Comparison of ENCODE assay signal across 2 cellular contexts in the genomic region with DNA sequence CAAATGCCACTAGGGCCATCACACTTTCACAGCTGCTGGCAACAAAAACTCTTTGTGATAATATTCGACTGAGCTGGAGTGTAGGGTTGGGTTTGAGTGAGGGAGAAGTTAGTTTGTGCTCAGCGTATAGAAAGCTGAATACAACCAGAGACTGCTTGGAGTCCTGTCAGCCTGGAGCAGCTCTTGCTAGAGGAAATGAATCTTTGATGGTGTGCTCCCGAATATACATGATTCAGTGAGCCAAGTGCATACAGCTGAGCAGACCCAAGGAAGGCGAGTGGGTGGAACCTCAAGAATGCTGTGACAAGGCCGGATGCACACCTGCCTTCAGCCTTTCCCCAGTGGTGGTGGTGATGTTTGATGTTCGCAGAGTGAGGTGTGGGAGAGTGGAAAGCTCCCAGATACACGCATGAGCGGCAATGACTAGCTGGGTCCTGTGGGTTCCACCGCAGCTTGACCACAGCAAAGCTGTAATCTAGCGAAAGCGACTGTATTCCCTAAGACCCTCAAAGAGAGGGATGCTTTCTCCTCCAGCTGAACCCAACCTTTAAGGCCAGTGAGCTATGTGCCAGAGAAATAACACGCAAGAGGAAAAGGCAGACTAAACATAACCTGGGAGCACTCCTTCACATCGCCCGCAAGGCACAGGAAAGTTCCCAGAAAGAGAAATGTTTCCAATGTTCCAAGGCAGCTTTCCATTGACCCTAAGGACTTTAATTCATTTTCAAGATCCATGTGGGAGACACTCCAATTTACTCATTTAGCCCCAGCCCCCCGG.
TF ChIP-seq lines count a peak whose summit lies in the region.

No MANE protein-coding gene starts in this region.

TF ChIP-seq in HEK293, 187 proteins besides CTCF, POLR2A, EP300 and RAD21 (continued from another document):
- TF ChIP-seq, protein P1, sequence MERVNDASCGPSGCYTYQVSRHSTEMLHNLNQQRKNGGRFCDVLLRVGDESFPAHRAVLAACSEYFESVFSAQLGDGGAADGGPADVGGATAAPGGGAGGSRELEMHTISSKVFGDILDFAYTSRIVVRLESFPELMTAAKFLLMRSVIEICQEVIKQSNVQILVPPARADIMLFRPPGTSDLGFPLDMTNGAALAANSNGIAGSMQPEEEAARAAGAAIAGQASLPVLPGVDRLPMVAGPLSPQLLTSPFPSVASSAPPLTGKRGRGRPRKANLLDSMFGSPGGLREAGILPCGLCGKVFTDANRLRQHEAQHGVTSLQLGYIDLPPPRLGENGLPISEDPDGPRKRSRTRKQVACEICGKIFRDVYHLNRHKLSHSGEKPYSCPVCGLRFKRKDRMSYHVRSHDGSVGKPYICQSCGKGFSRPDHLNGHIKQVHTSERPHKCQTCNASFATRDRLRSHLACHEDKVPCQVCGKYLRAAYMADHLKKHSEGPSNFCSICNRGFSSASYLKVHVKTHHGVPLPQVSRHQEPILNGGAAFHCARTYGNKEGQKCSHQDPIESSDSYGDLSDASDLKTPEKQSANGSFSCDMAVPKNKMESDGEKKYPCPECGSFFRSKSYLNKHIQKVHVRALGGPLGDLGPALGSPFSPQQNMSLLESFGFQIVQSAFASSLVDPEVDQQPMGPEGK (tag by site-specific recombination; IDR thresholded peaks at IDR 0.05) = no peak
- TF ChIP-seq ZNF664 (tag by site-specific recombination; IDR thresholded peaks at IDR 0.05) (no peak), ZNF175 (tag by site-specific recombination; IDR thresholded peaks at IDR 0.05) (no peak), BCL6B (tag by site-specific recombination; IDR thresholded peaks at IDR 0.05) (no peak), SP2 (tag by site-specific recombination; IDR thresholded peaks at IDR 0.05) (no peak)
- TF ChIP-seq, protein P2, sequence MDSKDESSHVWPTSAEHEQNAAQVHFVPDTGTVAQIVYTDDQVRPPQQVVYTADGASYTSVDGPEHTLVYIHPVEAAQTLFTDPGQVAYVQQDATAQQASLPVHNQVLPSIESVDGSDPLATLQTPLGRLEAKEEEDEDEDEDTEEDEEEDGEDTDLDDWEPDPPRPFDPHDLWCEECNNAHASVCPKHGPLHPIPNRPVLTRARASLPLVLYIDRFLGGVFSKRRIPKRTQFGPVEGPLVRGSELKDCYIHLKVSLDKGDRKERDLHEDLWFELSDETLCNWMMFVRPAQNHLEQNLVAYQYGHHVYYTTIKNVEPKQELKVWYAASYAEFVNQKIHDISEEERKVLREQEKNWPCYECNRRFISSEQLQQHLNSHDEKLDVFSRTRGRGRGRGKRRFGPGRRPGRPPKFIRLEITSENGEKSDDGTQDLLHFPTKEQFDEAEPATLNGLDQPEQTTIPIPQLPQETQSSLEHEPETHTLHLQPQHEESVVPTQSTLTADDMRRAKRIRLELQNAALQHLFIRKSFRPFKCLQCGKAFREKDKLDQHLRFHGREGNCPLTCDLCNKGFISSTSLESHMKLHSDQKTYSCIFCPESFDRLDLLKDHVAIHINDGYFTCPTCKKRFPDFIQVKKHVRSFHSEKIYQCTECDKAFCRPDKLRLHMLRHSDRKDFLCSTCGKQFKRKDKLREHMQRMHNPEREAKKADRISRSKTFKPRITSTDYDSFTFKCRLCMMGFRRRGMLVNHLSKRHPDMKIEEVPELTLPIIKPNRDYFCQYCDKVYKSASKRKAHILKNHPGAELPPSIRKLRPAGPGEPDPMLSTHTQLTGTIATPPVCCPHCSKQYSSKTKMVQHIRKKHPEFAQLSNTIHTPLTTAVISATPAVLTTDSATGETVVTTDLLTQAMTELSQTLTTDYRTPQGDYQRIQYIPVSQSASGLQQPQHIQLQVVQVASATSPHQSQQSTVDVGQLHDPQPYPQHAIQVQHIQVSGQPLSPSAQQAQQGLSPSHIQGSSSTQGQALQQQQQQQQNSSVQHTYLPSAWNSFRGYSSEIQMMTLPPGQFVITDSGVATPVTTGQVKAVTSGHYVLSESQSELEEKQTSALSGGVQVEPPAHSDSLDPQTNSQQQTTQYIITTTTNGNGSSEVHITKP (tag by site-specific recombination; IDR thresholded peaks at IDR 0.05) = peak; percentile 55

TF ChIP-seq in GM12878, 131 proteins besides CTCF, POLR2A, EP300 and RAD21 (continued from another document and continues in another):
- TF ChIP-seq, protein P3, sequence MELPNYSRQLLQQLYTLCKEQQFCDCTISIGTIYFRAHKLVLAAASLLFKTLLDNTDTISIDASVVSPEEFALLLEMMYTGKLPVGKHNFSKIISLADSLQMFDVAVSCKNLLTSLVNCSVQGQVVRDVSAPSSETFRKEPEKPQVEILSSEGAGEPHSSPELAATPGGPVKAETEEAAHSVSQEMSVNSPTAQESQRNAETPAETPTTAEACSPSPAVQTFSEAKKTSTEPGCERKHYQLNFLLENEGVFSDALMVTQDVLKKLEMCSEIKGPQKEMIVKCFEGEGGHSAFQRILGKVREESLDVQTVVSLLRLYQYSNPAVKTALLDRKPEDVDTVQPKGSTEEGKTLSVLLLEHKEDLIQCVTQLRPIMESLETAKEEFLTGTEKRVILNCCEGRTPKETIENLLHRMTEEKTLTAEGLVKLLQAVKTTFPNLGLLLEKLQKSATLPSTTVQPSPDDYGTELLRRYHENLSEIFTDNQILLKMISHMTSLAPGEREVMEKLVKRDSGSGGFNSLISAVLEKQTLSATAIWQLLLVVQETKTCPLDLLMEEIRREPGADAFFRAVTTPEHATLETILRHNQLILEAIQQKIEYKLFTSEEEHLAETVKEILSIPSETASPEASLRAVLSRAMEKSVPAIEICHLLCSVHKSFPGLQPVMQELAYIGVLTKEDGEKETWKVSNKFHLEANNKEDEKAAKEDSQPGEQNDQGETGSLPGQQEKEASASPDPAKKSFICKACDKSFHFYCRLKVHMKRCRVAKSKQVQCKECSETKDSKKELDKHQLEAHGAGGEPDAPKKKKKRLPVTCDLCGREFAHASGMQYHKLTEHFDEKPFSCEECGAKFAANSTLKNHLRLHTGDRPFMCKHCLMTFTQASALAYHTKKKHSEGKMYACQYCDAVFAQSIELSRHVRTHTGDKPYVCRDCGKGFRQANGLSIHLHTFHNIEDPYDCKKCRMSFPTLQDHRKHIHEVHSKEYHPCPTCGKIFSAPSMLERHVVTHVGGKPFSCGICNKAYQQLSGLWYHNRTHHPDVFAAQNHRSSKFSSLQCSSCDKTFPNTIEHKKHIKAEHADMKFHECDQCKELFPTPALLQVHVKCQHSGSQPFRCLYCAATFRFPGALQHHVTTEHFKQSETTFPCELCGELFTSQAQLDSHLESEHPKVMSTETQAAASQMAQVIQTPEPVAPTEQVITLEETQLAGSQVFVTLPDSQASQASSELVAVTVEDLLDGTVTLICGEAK (IDR thresholded peaks at IDR 0.05; ENCODE audit: borderline replicate concordance) = no peak
- no peak for TF ChIP-seq RFX5 (IDR thresholded peaks at IDR 0.05; ENCODE audit: low read depth, low read length)
- TF ChIP-seq, protein P4, sequence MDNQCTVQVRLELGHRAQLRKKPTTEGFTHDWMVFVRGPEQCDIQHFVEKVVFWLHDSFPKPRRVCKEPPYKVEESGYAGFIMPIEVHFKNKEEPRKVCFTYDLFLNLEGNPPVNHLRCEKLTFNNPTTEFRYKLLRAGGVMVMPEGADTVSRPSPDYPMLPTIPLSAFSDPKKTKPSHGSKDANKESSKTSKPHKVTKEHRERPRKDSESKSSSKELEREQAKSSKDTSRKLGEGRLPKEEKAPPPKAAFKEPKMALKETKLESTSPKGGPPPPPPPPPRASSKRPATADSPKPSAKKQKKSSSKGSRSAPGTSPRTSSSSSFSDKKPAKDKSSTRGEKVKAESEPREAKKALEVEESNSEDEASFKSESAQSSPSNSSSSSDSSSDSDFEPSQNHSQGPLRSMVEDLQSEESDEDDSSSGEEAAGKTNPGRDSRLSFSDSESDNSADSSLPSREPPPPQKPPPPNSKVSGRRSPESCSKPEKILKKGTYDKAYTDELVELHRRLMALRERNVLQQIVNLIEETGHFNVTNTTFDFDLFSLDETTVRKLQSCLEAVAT (IDR thresholded peaks at IDR 0.05) = peak; percentile 66; the same call in 1 of the 2 replicates
- TF ChIP-seq ZNF384 (IDR thresholded peaks at IDR 0.05; ENCODE audit: borderline replicate concordance, low read depth, low read length) = no peak
- TF ChIP-seq RCOR1 (conservative IDR thresholded peaks at IDR 0.05; ENCODE audit: low read depth, low read length) = no peak
- no peak for TF ChIP-seq WRNIP1 (IDR thresholded peaks at IDR 0.05; ENCODE audit: borderline replicate concordance, low read depth, low read length)
- no peak for TF ChIP-seq TCF3 (IDR thresholded peaks at IDR 0.05; ENCODE audit: borderline replicate concordance, insufficient read depth, low read depth, low read length)
- TF ChIP-seq PBX3 (IDR thresholded peaks at IDR 0.05; ENCODE audit: insufficient replicate concordance, low read depth, low read length) = peak; percentile 8
- peak; percentile 79 for TF ChIP-seq IKZF1 (conservative IDR thresholded peaks at IDR 0.05)
- no peak for TF ChIP-seq STAT1 (conservative IDR thresholded peaks at IDR 0.05)
- no peak for TF ChIP-seq STAT3 (IDR thresholded peaks at IDR 0.05; ENCODE audit: low read depth, low read length)
- peak; percentile 51; the same call in 1 of the 2 replicates for TF ChIP-seq MTA3 (IDR thresholded peaks at IDR 0.05; ENCODE audit: borderline replicate concordance, low read length)
- TF ChIP-seq RUNX3 (IDR thresholded peaks at IDR 0.05; ENCODE audit: low read length) = peak; percentile 90
- TF ChIP-seq DPF2 (IDR thresholded peaks at IDR 0.05) = peak; percentile 60
- no peak for TF ChIP-seq BRCA1 (IDR thresholded peaks at IDR 0.05; ENCODE audit: low read depth, low read length)
- TF ChIP-seq GATAD2B (conservative IDR thresholded peaks at IDR 0.05; ENCODE audit: low read depth) = peak; percentile 63; the same call in 1 of the 2 replicates
- TF ChIP-seq MEF2A (IDR thresholded peaks at IDR 0.05; ENCODE audit: insufficient read depth, low read depth, low read length) = 0 out of 2 replicates have a peak, but pooled peaks have one; percentile 21
- no peak for TF ChIP-seq FOXK2 (IDR thresholded peaks at IDR 0.05)
- peak; percentile 26 to 47; a peak in 1 of 4 replicates for TF ChIP-seq BHLHE40 (IDR thresholded peaks at IDR 0.05; ENCODE audit: borderline replicate concordance in 1 of 2, low read depth in 2 of 2, low read length in 1 of 2)
- no peak for TF ChIP-seq SUZ12 (IDR thresholded peaks at IDR 0.05; ENCODE audit: unreplicated experiment)
- peak; percentile 69 to 84 for TF ChIP-seq IKZF2 (IDR thresholded peaks at IDR 0.05)
- TF ChIP-seq, protein P5, sequence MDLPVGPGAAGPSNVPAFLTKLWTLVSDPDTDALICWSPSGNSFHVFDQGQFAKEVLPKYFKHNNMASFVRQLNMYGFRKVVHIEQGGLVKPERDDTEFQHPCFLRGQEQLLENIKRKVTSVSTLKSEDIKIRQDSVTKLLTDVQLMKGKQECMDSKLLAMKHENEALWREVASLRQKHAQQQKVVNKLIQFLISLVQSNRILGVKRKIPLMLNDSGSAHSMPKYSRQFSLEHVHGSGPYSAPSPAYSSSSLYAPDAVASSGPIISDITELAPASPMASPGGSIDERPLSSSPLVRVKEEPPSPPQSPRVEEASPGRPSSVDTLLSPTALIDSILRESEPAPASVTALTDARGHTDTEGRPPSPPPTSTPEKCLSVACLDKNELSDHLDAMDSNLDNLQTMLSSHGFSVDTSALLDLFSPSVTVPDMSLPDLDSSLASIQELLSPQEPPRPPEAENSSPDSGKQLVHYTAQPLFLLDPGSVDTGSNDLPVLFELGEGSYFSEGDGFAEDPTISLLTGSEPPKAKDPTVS (IDR thresholded peaks at IDR 0.05; ENCODE audit: low read depth, low read length) = no peak
- TF ChIP-seq NRF1 (conservative IDR thresholded peaks at IDR 0.05; ENCODE audit: low read depth, low read length) = no peak
- no peak for TF ChIP-seq ELK1 (IDR thresholded peaks at IDR 0.05; ENCODE audit: low read depth, low read length)
- no peak for TF ChIP-seq SPI1 (IDR thresholded peaks at IDR 0.05; ENCODE audit: borderline replicate concordance, insufficient read depth, low read depth, low read length)
- TF ChIP-seq LARP7 (IDR thresholded peaks at IDR 0.05) = 0 out of 2 replicates have a peak, but pooled peaks have one; percentile 39
- no peak for TF ChIP-seq ZNF622 (IDR thresholded peaks at IDR 0.05)
- TF ChIP-seq CHD4 (IDR thresholded peaks at IDR 0.05) = no peak
- TF ChIP-seq CBFB (IDR thresholded peaks at IDR 0.05; ENCODE audit: low read depth) = peak; percentile 63; the same call in 1 of the 2 replicates
- TF ChIP-seq, protein P6, sequence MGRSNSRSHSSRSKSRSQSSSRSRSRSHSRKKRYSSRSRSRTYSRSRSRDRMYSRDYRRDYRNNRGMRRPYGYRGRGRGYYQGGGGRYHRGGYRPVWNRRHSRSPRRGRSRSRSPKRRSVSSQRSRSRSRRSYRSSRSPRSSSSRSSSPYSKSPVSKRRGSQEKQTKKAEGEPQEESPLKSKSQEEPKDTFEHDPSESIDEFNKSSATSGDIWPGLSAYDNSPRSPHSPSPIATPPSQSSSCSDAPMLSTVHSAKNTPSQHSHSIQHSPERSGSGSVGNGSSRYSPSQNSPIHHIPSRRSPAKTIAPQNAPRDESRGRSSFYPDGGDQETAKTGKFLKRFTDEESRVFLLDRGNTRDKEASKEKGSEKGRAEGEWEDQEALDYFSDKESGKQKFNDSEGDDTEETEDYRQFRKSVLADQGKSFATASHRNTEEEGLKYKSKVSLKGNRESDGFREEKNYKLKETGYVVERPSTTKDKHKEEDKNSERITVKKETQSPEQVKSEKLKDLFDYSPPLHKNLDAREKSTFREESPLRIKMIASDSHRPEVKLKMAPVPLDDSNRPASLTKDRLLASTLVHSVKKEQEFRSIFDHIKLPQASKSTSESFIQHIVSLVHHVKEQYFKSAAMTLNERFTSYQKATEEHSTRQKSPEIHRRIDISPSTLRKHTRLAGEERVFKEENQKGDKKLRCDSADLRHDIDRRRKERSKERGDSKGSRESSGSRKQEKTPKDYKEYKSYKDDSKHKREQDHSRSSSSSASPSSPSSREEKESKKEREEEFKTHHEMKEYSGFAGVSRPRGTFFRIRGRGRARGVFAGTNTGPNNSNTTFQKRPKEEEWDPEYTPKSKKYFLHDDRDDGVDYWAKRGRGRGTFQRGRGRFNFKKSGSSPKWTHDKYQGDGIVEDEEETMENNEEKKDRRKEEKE (IDR thresholded peaks at IDR 0.05) = no peak
- TF ChIP-seq SMAD5 (IDR thresholded peaks at IDR 0.05; ENCODE audit: low read depth) = no peak
- TF ChIP-seq ATF7 (IDR thresholded peaks at IDR 0.05; ENCODE audit: low read depth) = no peak
- TF ChIP-seq NFIC (IDR thresholded peaks at IDR 0.05; ENCODE audit: low read depth, low read length) = peak; percentile 59; the same call in 1 of the 2 replicates
- TF ChIP-seq MTA2 (IDR thresholded peaks at IDR 0.05; ENCODE audit: low read depth) = peak; percentile 55
